Comparison of ENCODE assay signal across 16 cellular contexts in genomic region chr2:104746790-104747320, GRCh38.
DNase-seq lines count a peak whose midpoint lies in the region; ATAC-seq and TF ChIP-seq lines count a peak whose summit lies in the region.
"Had no signal": no experiment of that assay in that cellular context is flagged by ENCODE, and none has a peak within 500 bp of the region (broad histone marks: within the 10 kb centered on the region; RNA-seq: fewer than 3 reads in every experiment).

No MANE protein-coding gene starts in this region.

- TF ChIP-seq CTCF in HCT116 (IDR thresholded peaks at IDR 0.05 in 2 of 3, conservative IDR thresholded peaks at IDR 0.05 in 1 of 3; ENCODE audit: borderline replicate concordance in 1 of 3, insufficient read depth in 1 of 3, low read depth in 2 of 3, low read length in 2 of 3) = no peak
- TF ChIP-seq CTCF in neural crest cell (conservative IDR thresholded peaks at IDR 0.05) = no peak
- no peak for TF ChIP-seq CTCF in type B pancreatic cell (conservative IDR thresholded peaks at IDR 0.05)

- no peak for ATAC-seq in HCT116
- ATAC-seq in activated naive CD8-positive, alpha-beta T cell treated with anti-CD3 and anti-CD28 coated beads, Interleukin-2, amount 50 U/mL, for 24 hours = no peak
- ATAC-seq in GM18861 (IDR thresholded peaks at IDR 0.05; ENCODE audit: unreplicated experiment) = no peak

- no peaks in the 10 kb centered on the region for H3K36me3 ChIP-seq in HCT116 (ENCODE audit: control insufficient read depth in 1 of 2, insufficient read depth in 2 of 2, low read length in 2 of 2)
- H3K36me3 ChIP-seq: BLaER1 treated with 17β-estradiol and CSF1 and Interleukin-3, amounts not matched to agents 10 nM and 100 nM; HAP-1 had no signal

- DNase-seq in HCT116 (ENCODE audit: low read depth, low spot score) (no peak), islet precursor cell (peak; percentile 29), neural crest cell (ENCODE audit: low read depth, low spot score) (no peak), type B pancreatic cell (ENCODE audit: extremely low spot score, unreplicated experiment) (peak; percentile 62), COLO668 (lab: John Stamatoyannopoulos, UW; ENCODE audit: unreplicated experiment) (no peak)
- no peak for DNase-seq in activated naive CD8-positive, alpha-beta T cell treated with anti-CD3 and anti-CD28 coated beads, Interleukin-2, amount 50 U/mL, for 24 hours
- DNase-seq: CD4-positive, CD25-positive, alpha-beta regulatory T cell; CD8-positive, alpha-beta memory T cell; DMS153; DMS79; GDM1; GOT3 had no signal

- H3K4me1 ChIP-seq in HCT116 (ENCODE audit: control insufficient read depth in 1 of 2, insufficient read depth in 2 of 2, low read length in 2 of 2) = no peaks in the 10 kb centered on the region
- H3K4me1 ChIP-seq: BLaER1 treated with 17β-estradiol and CSF1 and Interleukin-3, amounts not matched to agents 10 nM and 100 nM; HAP-1 had no signal

- RAD21 ChIA-PET in HCT116 (lab: Charles Lee; ENCODE audit: low non-redundant PET in 1 of 2, low total read pairs in 2 of 2, uncharacterized antibody in 2 of 2, unreplicated experiment in 2 of 2) = no interaction called here

- no peaks in the 10 kb centered on the region for H3K9me3 ChIP-seq in HCT116 (ENCODE audit: control insufficient read depth in 1 of 2, insufficient read depth in 1 of 2, low read depth in 1 of 2, low read length in 2 of 2)
- H3K9me3 ChIP-seq: BLaER1 treated with 17β-estradiol and CSF1 and Interleukin-3, amounts not matched to agents 10 nM and 100 nM; HAP-1 had no signal

- H3K27me3 ChIP-seq in HCT116 (ENCODE audit: insufficient read depth, low read length) = peaks cover 25% of the 10 kb centered on the region
- H3K27me3 ChIP-seq: BLaER1 treated with 17β-estradiol and CSF1 and Interleukin-3, amounts not matched to agents 10 nM and 100 nM had no signal

- no peak overlapping the region for H3K4me3 ChIP-seq in HCT116 (replicated peaks in 1 of 2; ENCODE audit: low read depth in 1 of 2, low read length in 2 of 2)
- H3K4me3 ChIP-seq: BLaER1 treated with 17β-estradiol and CSF1 and Interleukin-3, amounts not matched to agents 10 nM and 100 nM; HAP-1 had no signal

- no peak for TF ChIP-seq POLR2A in HCT116 (IDR thresholded peaks at IDR 0.05; ENCODE audit: borderline replicate concordance, extremely low read depth, insufficient read depth, insufficient read length)

- POLR2A ChIA-PET in HCT116 (lab: Charles Lee) = no interaction called here

- no peak overlapping the region for H3K4me3 Mint-ChIP-seq in neural crest cell
- no peak overlapping the region for H3K4me3 Mint-ChIP-seq in type B pancreatic cell
- H3K4me3 Mint-ChIP-seq in activated naive CD8-positive, alpha-beta T cell treated with anti-CD3 and anti-CD28 coated beads, Interleukin-2, amount 50 U/mL, for 24 hours = no peak overlapping the region
- H3K4me3 Mint-ChIP-seq: B cell; CD4-positive, CD25-positive, alpha-beta regulatory T cell; CD8-positive, alpha-beta memory T cell had no signal

- H3K27ac Mint-ChIP-seq in neural crest cell (ENCODE audit: unreplicated experiment) (peak overlapping the region; percentile 57), type B pancreatic cell (no peak overlapping the region)
- H3K27ac Mint-ChIP-seq in activated naive CD8-positive, alpha-beta T cell treated with anti-CD3 and anti-CD28 coated beads, Interleukin-2, amount 50 U/mL, for 24 hours = no peak overlapping the region
- H3K27ac Mint-ChIP-seq: B cell; CD4-positive, CD25-positive, alpha-beta regulatory T cell; CD8-positive, alpha-beta memory T cell had no signal

- H3K4me1 Mint-ChIP-seq in neural crest cell = peaks cover 11% of the 10 kb centered on the region
- no peaks in the 10 kb centered on the region for H3K4me1 Mint-ChIP-seq in type B pancreatic cell (ENCODE audit: unreplicated experiment)
- no peaks in the 10 kb centered on the region for H3K4me1 Mint-ChIP-seq in activated naive CD8-positive, alpha-beta T cell treated with anti-CD3 and anti-CD28 coated beads, Interleukin-2, amount 50 U/mL, for 24 hours
- H3K4me1 Mint-ChIP-seq: B cell; CD4-positive, CD25-positive, alpha-beta regulatory T cell; CD8-positive, alpha-beta memory T cell had no signal

- H3K27me3 Mint-ChIP-seq in neural crest cell (ENCODE audit: low read depth) (peaks cover 13% of the 10 kb centered on the region), type B pancreatic cell (peaks cover 61% of the 10 kb centered on the region)
- no peaks in the 10 kb centered on the region for H3K27me3 Mint-ChIP-seq in activated naive CD8-positive, alpha-beta T cell treated with anti-CD3 and anti-CD28 coated beads, Interleukin-2, amount 50 U/mL, for 24 hours
- H3K27me3 Mint-ChIP-seq: CD4-positive, CD25-positive, alpha-beta regulatory T cell had no signal

- H3K9me3 Mint-ChIP-seq in neural crest cell (no peaks in the 10 kb centered on the region), type B pancreatic cell (no peaks in the 10 kb centered on the region)
- H3K9me3 Mint-ChIP-seq in activated naive CD8-positive, alpha-beta T cell treated with anti-CD3 and anti-CD28 coated beads, Interleukin-2, amount 50 U/mL, for 24 hours = no peaks in the 10 kb centered on the region

- no peak overlapping the region for H3K9ac ChIP-seq in HCT116 (ENCODE audit: low read length)
- H3K9ac ChIP-seq: BLaER1 treated with 17β-estradiol and CSF1 and Interleukin-3, amounts not matched to agents 10 nM and 100 nM had no signal

- CTCF ChIA-PET in HCT116 (lab: Charles Lee) = no interaction called here

- H2AFZ ChIP-seq in HCT116 (ENCODE audit: low read depth, low read length, poor library complexity, severe bottlenecking) = no peak overlapping the region

- H3K4me2 ChIP-seq in HCT116 (ENCODE audit: low read length) = no peak overlapping the region
- H3K4me2 ChIP-seq: BLaER1 treated with 17β-estradiol and CSF1 and Interleukin-3, amounts not matched to agents 10 nM and 100 nM had no signal

- no peaks in the 10 kb centered on the region for H4K20me1 ChIP-seq in HCT116 (ENCODE audit: insufficient read depth)
- H4K20me1 ChIP-seq: BLaER1 treated with 17β-estradiol and CSF1 and Interleukin-3, amounts not matched to agents 10 nM and 100 nM had no signal

- no peaks in the 10 kb centered on the region for H3K79me2 ChIP-seq in HCT116 (ENCODE audit: insufficient read depth, low read length)

- no peaks in the 10 kb centered on the region for H3K36me3 Mint-ChIP-seq in neural crest cell (ENCODE audit: low read depth)
- H3K36me3 Mint-ChIP-seq in type B pancreatic cell = no peaks in the 10 kb centered on the region
- H3K36me3 Mint-ChIP-seq in activated naive CD8-positive, alpha-beta T cell treated with anti-CD3 and anti-CD28 coated beads, Interleukin-2, amount 50 U/mL, for 24 hours (ENCODE audit: low read depth) = no peaks in the 10 kb centered on the region
- H3K36me3 Mint-ChIP-seq: CD4-positive, CD25-positive, alpha-beta regulatory T cell; CD8-positive, alpha-beta memory T cell had no signal

- intact Hi-C loops in HCT116 (cut with micrococcal nuclease) = no loop called here

- H3K27ac ChIP-seq in HCT116 (ENCODE audit: low read depth, low read length) = no peak overlapping the region
- H3K27ac ChIP-seq: BLaER1 treated with 17β-estradiol and CSF1 and Interleukin-3, amounts not matched to agents 10 nM and 100 nM had no signal

- no TSS peak for BruUV-seq in HCT116 (replicated peaks; lab: Mats Ljungman, UMichigan)

- H3K9me2 ChIP-seq in HCT116 (ENCODE audit: insufficient read depth) = no peaks in the 10 kb centered on the region

- TF ChIP-seq RAD21 in HCT116 (IDR thresholded peaks at IDR 0.05; ENCODE audit: low read depth) = no peak

TF ChIP-seq in HCT116, 20 proteins besides CTCF, POLR2A, EP300 and RAD21:
- TF ChIP-seq ZFX (IDR thresholded peaks at IDR 0.05) (0 out of 2 replicates have a peak, but pooled peaks have one; percentile 11), ZNF274 (IDR thresholded peaks at IDR 0.05; ENCODE audit: low read depth, low read length) (no peak), MAX (IDR thresholded peaks at IDR 0.05) (no peak)
TF ChIP-seq in HCT116: peak in this region for 1.

Comparison
In these comparisons a context has a peak if more than half of its experiments do, and no peak if none do; other contexts are left out.
1. DNase-seq: peak in islet precursor cell (single experiment) and type B pancreatic cell (single experiment); none in HCT116 (single experiment), neural crest cell (single experiment), activated naive CD8-positive, alpha-beta T cell treated with anti-CD3 and anti-CD28 coated beads, Interleukin-2, amount 50 U/mL, for 24 hours (single experiment) and COLO668 (single experiment).